7 cellular contexts compared by ENCODE assay signal in the genomic region with DNA sequence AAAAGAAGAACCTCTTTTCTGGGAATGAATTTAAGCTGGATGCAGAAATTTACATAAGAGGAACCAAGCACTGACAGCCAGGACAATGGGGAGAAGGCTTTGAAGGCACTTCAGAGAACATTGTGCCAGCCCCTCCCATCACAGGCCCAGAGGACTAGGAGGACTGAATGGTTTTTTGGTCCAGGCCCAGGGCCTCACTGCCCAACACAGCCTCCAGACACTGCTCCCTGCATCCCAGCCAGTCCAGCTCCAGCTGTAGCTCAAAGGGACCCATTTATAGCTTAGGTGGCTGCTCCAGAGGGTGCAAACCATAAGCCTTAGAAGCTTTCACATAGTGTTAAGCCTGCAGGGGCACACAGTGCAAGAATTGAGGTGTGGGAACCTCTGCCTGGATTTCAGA.
"Had no signal": no experiment of that assay in that cellular context is flagged by ENCODE, and none has a peak within 500 bp of the region (broad histone marks: within the 10 kb centered on the region; RNA-seq: fewer than 3 reads in every experiment).

No MANE protein-coding gene starts in this region.

- H3K4me3 Mint-ChIP-seq: GM23338, H9, HFFc6, IgD-negative memory B cell had no signal

- DNase-seq: H9, HFFc6, Kasumi-1, KG1 had no signal

- H3K4me1 Mint-ChIP-seq: IgD-negative memory B cell had no signal

- H3K4me2 ChIP-seq: GM23338 had no signal

- H2AFZ ChIP-seq: GM23338 had no signal

- H3K27ac Mint-ChIP-seq: GM23338, H9, HFFc6, IgD-negative memory B cell had no signal

- ATAC-seq: GM23338, HepG2 had no signal

- H3K4me3 ChIP-seq: GM23338 had no signal

- H3K36me3 Mint-ChIP-seq: IgD-negative memory B cell had no signal
